Comparison of ENCODE assay signal across 11 cellular contexts in genomic region chr13:29924951-29925350, GRCh38.
DNase-seq lines count a peak whose midpoint lies in the region; ATAC-seq and TF ChIP-seq lines count a peak whose summit lies in the region.
"Had no signal": no experiment of that assay in that cellular context is flagged by ENCODE, and none has a peak within 500 bp of the region (broad histone marks: within the 10 kb centered on the region; RNA-seq: fewer than 3 reads in every experiment).

No MANE protein-coding gene starts in this region.

- TF ChIP-seq CTCF in IMR-90 (conservative IDR thresholded peaks at IDR 0.05; ENCODE audit: low read depth, low read length) (no peak), colonic mucosa (IDR thresholded peaks at IDR 0.05) (no peak), tibial artery (IDR thresholded peaks at IDR 0.05) (no peak)

- no peaks in the 10 kb centered on the region for H3K36me3 ChIP-seq in IMR-90 (ENCODE audit: control insufficient read depth, insufficient read depth, low read length)
- H3K36me3 ChIP-seq in colonic mucosa = no peaks in the 10 kb centered on the region
- no peaks in the 10 kb centered on the region for H3K36me3 ChIP-seq in mucosa of stomach (ENCODE audit: control insufficient read depth, insufficient read depth, low read length)
- H3K36me3 ChIP-seq in tibial artery = no peaks in the 10 kb centered on the region
- H3K36me3 ChIP-seq: heart right ventricle, spleen had no signal

- intact Hi-C loops in IMR-90 (cut with micrococcal nuclease) (loop anchor here (1.0 to 5.0 kb wide), 4 partner anchors 75 to 418 kb away; partner anchors contain the start of gene UBL3), colonic mucosa (cut with DNase I) (loop anchor here (2.0 to 10.0 kb wide), 3 partner anchors 76 to 187 kb away; no protein-coding TSS in a partner anchor), tibial artery (cut with DNase I; ENCODE audit: low total_unique reads) (loop anchor here (5.0 to 10.0 kb wide), 2 partner anchors 190 to 328 kb away; partner anchors contain the start of gene SLC7A1)

- H2BK120ac ChIP-seq in IMR-90 (ENCODE audit: low read depth, low read length) = peak overlapping the region; percentile 73

- H3K27ac ChIP-seq in IMR-90 (ENCODE audit: insufficient read depth, low read length) (peak overlapping the region; percentile 39), colonic mucosa (peak overlapping the region; percentile 19), tibial artery (peak overlapping the region; percentile 78 to 86)

- H3K27me3 ChIP-seq in IMR-90 (ENCODE audit: control insufficient read depth, insufficient read depth, low read length) (peaks cover 6% of the 10 kb centered on the region), colonic mucosa (no peaks in the 10 kb centered on the region), mucosa of stomach (ENCODE audit: control insufficient read depth, insufficient read depth, low read length) (no peaks in the 10 kb centered on the region), tibial artery (no peaks in the 10 kb centered on the region)
- H3K27me3 ChIP-seq: dorsolateral prefrontal cortex, heart right ventricle, spleen had no signal

- ATAC-seq in IMR-90 (ENCODE audit: low read depth) (peak; percentile 1; the same call in 1 of the 2 replicates), GM19023 (IDR thresholded peaks at IDR 0.05; ENCODE audit: unreplicated experiment) (no peak)

- DNase-seq in IMR-90 (no peak), colonic mucosa (no peak), tibial artery (no peak), DMS153 (lab: John Stamatoyannopoulos, UW) (no peak)
- no peak for DNase-seq in effector CD8-positive, alpha-beta T cell (lab: John Stamatoyannopoulos, UW)
- DNase-seq: spleen had no signal

- H3K4me1 ChIP-seq in IMR-90 (ENCODE audit: control insufficient read depth, insufficient read depth, low read length) (peaks cover 24% of the 10 kb centered on the region), colonic mucosa (peaks cover 14% of the 10 kb centered on the region), mucosa of stomach (ENCODE audit: control insufficient read depth, insufficient read depth, low read length) (peaks cover 52% of the 10 kb centered on the region), tibial artery (peaks cover 0 to 41% (median 37%) of the 10 kb centered on the region in 4 donors)

- H3K14ac ChIP-seq in IMR-90 (replicated peaks; ENCODE audit: low read depth, low read length) = peak overlapping the region; percentile 24

- peaks cover 10% of the 10 kb centered on the region; the same call in 1 of the 2 replicates for H4K20me1 ChIP-seq in IMR-90 (ENCODE audit: insufficient read depth, low read length)

- H4K8ac ChIP-seq in IMR-90 (ENCODE audit: low read depth in 2 of 2, low read length in 2 of 2) = peak overlapping the region; percentile 0 to 50; a peak in 3 of 4 replicates

- POLR2A ChIA-PET in IMR-90 (lab: Charles Lee; ENCODE audit: unreplicated experiment) = interaction anchor here (1.4 kb wide), 1 partner anchor 74 kb away, joined by 8 read pairs; the partner anchor contains the start of gene UBL3

- no CpG with 5 or more reads among the region's 6 CpGs for WGBS in IMR-90 (ENCODE audit: extremely low coverage in 2 of 2, insufficient read length in 1 of 2), 2 experiments

- peak overlapping the region; percentile 68 for H2AK9ac ChIP-seq in IMR-90 (replicated peaks; ENCODE audit: low read depth, low read length, poor library complexity)

- 0 out of 3 replicates have a peak overlapping the region, but pooled peaks have one; percentile 53 for H2BK15ac ChIP-seq in IMR-90 (ENCODE audit: low read depth, low read length)

- H2BK5ac ChIP-seq in IMR-90 (ENCODE audit: low read depth, low read length, poor library complexity, severe bottlenecking) = peak overlapping the region; percentile 90

- dilution Hi-C loops in IMR-90 (cut with HindIII; ENCODE audit: low sequenced_read_pairs, unreplicated experiment) = no loop called here

- TF ChIP-seq POLR2A in IMR-90 (IDR thresholded peaks at IDR 0.05; ENCODE audit: low read depth, low read length) = no peak

- peak overlapping the region; percentile 13 for H4K91ac ChIP-seq in IMR-90 (ENCODE audit: insufficient read depth, low read depth, low read length)

- CTCF ChIA-PET in IMR-90 (lab: Yijun Ruan, JAX) = interaction anchor here (0.8 to 1.9 kb wide), 15 partner anchors 11 to 188 kb away, joined by 3 to 8 read pairs (median 6); partner anchors contain the start of gene UBL3

- in situ Hi-C loops in IMR-90 (cut with MboI; ENCODE audit: low sequenced_read_pairs) = loop anchor here (10.0 kb wide), 1 partner anchor 190 kb away; no protein-coding TSS in a partner anchor

- H3K18ac ChIP-seq in IMR-90 (ENCODE audit: low read depth, low read length) = peak overlapping the region; percentile 7

- peak overlapping the region; percentile 73 for H2AFZ ChIP-seq in IMR-90 (replicated peaks; ENCODE audit: low read length, poor library complexity)

- peak overlapping the region; percentile 77 for H3K4ac ChIP-seq in IMR-90 (ENCODE audit: low read depth, low read length)

- peaks cover 0 to 3% of the 10 kb centered on the region in 2 experiments; a peak in 1 of 4 replicates for H3K79me1 ChIP-seq in IMR-90 (ENCODE audit: low read depth in 1 of 2, low read length in 2 of 2)

- TF ChIP-seq RAD21 in IMR-90 (IDR thresholded peaks at IDR 0.05; ENCODE audit: low read length) = no peak

- H3K9me3 ChIP-seq in IMR-90 (ENCODE audit: control insufficient read depth, insufficient read depth, low read length) (no peaks in the 10 kb centered on the region), colonic mucosa (no peaks in the 10 kb centered on the region), mucosa of stomach (ENCODE audit: control insufficient read depth, low read length) (no peaks in the 10 kb centered on the region), tibial artery (no peaks in the 10 kb centered on the region)
- H3K9me3 ChIP-seq: heart right ventricle, spleen had no signal

- peak overlapping the region; percentile 16; the same call in 1 of the 2 replicates for H4K5ac ChIP-seq in IMR-90 (ENCODE audit: low read depth, low read length)

- H3K9me1 ChIP-seq in IMR-90 (ENCODE audit: insufficient read depth, low read length) = peaks cover 27% of the 10 kb centered on the region

- peak overlapping the region; percentile 61 for H3K23ac ChIP-seq in IMR-90 (ENCODE audit: low read depth, low read length)

- BruUV-seq in IMR-90 (replicated peaks; lab: Mats Ljungman, UMichigan) = no TSS peak

- peak overlapping the region; percentile 74 for H2AK5ac ChIP-seq in IMR-90 (ENCODE audit: low read depth, low read length)

- H2BK20ac ChIP-seq in IMR-90 (ENCODE audit: low read depth, low read length) = peak overlapping the region; percentile 75

- H3K9ac ChIP-seq in IMR-90 (ENCODE audit: low read depth, low read length) = no peak overlapping the region
- peak overlapping the region in 1 of 2 donors; percentile 15 for H3K9ac ChIP-seq in colonic mucosa (ENCODE audit: low read depth in 2 of 2, low read length in 2 of 2)
- peak overlapping the region; percentile 36 for H3K9ac ChIP-seq in mucosa of stomach (ENCODE audit: low read length)

- H3K56ac ChIP-seq in IMR-90 (ENCODE audit: extremely low read depth, insufficient read depth, low read length) = no peak overlapping the region

- H3K4me3 ChIP-seq in IMR-90 (ENCODE audit: insufficient read depth, low read depth, low read length) (no peak overlapping the region), colonic mucosa (no peak overlapping the region), mucosa of stomach (ENCODE audit: low read length) (no peak overlapping the region), tibial artery (no peak overlapping the region)
- H3K4me3 ChIP-seq: dorsolateral prefrontal cortex, GM12878, heart right ventricle, spleen had no signal

- 0 out of 2 replicates have a peak overlapping the region, but pooled peaks have one; percentile 4 for H3K4me2 ChIP-seq in IMR-90 (ENCODE audit: low read depth, low read length)

TF ChIP-seq in IMR-90, 13 proteins besides CTCF, POLR2A, EP300 and RAD21:
- TF ChIP-seq MAZ (IDR thresholded peaks at IDR 0.05; ENCODE audit: borderline replicate concordance, low read depth, low read length) = no peak
- no peak for TF ChIP-seq USF2 (IDR thresholded peaks at IDR 0.05; ENCODE audit: low read depth, low read length)
- TF ChIP-seq FOS (IDR thresholded peaks at IDR 0.05; ENCODE audit: low read depth, low read length) = no peak
- TF ChIP-seq, protein P1, sequence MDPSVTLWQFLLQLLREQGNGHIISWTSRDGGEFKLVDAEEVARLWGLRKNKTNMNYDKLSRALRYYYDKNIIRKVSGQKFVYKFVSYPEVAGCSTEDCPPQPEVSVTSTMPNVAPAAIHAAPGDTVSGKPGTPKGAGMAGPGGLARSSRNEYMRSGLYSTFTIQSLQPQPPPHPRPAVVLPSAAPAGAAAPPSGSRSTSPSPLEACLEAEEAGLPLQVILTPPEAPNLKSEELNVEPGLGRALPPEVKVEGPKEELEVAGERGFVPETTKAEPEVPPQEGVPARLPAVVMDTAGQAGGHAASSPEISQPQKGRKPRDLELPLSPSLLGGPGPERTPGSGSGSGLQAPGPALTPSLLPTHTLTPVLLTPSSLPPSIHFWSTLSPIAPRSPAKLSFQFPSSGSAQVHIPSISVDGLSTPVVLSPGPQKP (IDR thresholded peaks at IDR 0.05; ENCODE audit: borderline replicate concordance, low read depth, low read length) = no peak
- no peak for TF ChIP-seq SMC3 (IDR thresholded peaks at IDR 0.05; ENCODE audit: low read depth, low read length)
- no peak for TF ChIP-seq RFX5 (IDR thresholded peaks at IDR 0.05; ENCODE audit: low read depth, low read length)
- no peak for TF ChIP-seq CEBPB (IDR thresholded peaks at IDR 0.05; ENCODE audit: low read depth, low read length)
- no peak for TF ChIP-seq RCOR1 (IDR thresholded peaks at IDR 0.05; ENCODE audit: insufficient replicate concordance, low read length)
- TF ChIP-seq NFE2L2 (IDR thresholded peaks at IDR 0.05; ENCODE audit: low read depth, low read length) = no peak
- no peak for TF ChIP-seq MAFK (IDR thresholded peaks at IDR 0.05; ENCODE audit: low read depth, low read length)
- no peak for TF ChIP-seq CHD1 (IDR thresholded peaks at IDR 0.05; ENCODE audit: low read depth, low read length)
- TF ChIP-seq MXI1 (IDR thresholded peaks at IDR 0.05; ENCODE audit: borderline replicate concordance, low read depth, low read length) = no peak
- TF ChIP-seq BHLHE40 (IDR thresholded peaks at IDR 0.05; ENCODE audit: low read depth, low read length) = no peak
TF ChIP-seq in IMR-90: peak in this region for 0.

Comparison
In these comparisons a context has a peak if more than half of its experiments do, and no peak if none do; other contexts are left out.
1. H3K27ac ChIP-seq: peak in every context shown above with its lines; median percentile 82 in tibial artery; 39 in IMR-90; 19 in colonic mucosa.